ENCODE assay signal across 22 cellular contexts in the genomic region with DNA sequence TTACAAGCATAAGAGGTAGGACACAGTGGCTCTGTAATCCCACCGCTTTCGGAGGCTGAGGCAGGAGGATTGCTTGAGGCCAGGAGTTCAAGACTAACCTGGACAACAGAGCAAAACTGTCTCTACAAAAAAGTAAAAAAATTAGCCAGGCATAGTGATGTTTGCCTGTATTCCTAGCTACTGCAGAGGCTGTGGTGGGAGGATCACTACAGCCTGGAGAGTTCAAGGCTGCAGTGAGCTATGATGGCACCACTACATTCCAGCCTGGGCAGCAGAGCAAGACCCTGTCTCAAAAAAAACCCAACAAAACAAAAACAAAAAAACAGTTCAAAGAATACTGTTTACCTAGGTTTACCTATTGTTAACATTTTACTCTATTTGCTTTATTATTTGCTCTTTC. TPM values are rescaled to one million over a fixed set of nuclear protein-coding genes. Genes with fewer than 3 reads are reported as not detected.
DNase-seq lines count a peak whose midpoint lies in the region; ATAC-seq and TF ChIP-seq lines count a peak whose summit lies in the region.
"Had no signal": no experiment of that assay in that cellular context is flagged by ENCODE, and none has a peak within 500 bp of the region (broad histone marks: within the 10 kb centered on the region; RNA-seq: fewer than 3 reads in every experiment).

No MANE protein-coding gene starts in this region.

- no peak for ATAC-seq in GM21528 (IDR thresholded peaks at IDR 0.05; ENCODE audit: low FRiP score, unreplicated experiment)
- ATAC-seq: A549 had no signal

- H3K9me3 Mint-ChIP-seq in HFFc6: no peaks in the 10 kb centered on the region
- H3K9me3 Mint-ChIP-seq: CD4-positive, alpha-beta T cell; CD8-positive, alpha-beta memory T cell had no signal

- H3K79me1 ChIP-seq in trophoblast cell (ENCODE audit: low read length): no peaks in the 10 kb centered on the region

- H3K36me3 Mint-ChIP-seq in HFFc6 (ENCODE audit: low read depth): peaks cover 19% of the 10 kb centered on the region
- H3K36me3 Mint-ChIP-seq: CD14-positive monocyte; CD8-positive, alpha-beta memory T cell had no signal

- peaks cover 4% of the 10 kb centered on the region; the same call in 1 of the 2 replicates for H3K27me3 Mint-ChIP-seq in HFFc6 (ENCODE audit: insufficient read depth)
- H3K27me3 Mint-ChIP-seq: CD4-positive, alpha-beta T cell had no signal

- peak overlapping the region; percentile 78 for H3K4ac ChIP-seq in trophoblast cell (ENCODE audit: low read depth, low read length)

- no peak overlapping the region for H4K12ac ChIP-seq in trophoblast cell (ENCODE audit: low read depth, low read length)

- H3K36me3 ChIP-seq in GM23248 (ENCODE audit: low read depth): peaks cover 22% of the 10 kb centered on the region
- H3K36me3 ChIP-seq in SK-N-MC (ENCODE audit: insufficient read depth, low read length): peaks cover 23% of the 10 kb centered on the region
- peaks cover 0 to 3% of the 10 kb centered on the region in 2 experiments for H3K36me3 ChIP-seq in trophoblast cell (ENCODE audit: control insufficient read depth in 1 of 2, insufficient read depth in 2 of 2, low read length in 2 of 2)
- H3K36me3 ChIP-seq in urinary bladder (ENCODE audit: insufficient read depth): no peaks in the 10 kb centered on the region
- H3K36me3 ChIP-seq: BE2C, HAP-1 had no signal

- H3K4me1 Mint-ChIP-seq in HFFc6 (ENCODE audit: low read depth): peaks cover 69% of the 10 kb centered on the region
- H3K4me1 Mint-ChIP-seq: CD8-positive, alpha-beta memory T cell had no signal

- no peak overlapping the region for H3K18ac ChIP-seq in trophoblast cell (ENCODE audit: low read length)

- in situ Hi-C loops in GM23248 (cut with MboI): no loop called here

- H3F3A ChIP-seq in GM23248 (ENCODE audit: insufficient read depth): peaks cover 89% of the 10 kb centered on the region

- no peak overlapping the region for H4K91ac ChIP-seq in trophoblast cell (ENCODE audit: low read depth, low read length)

- H3K4me2 ChIP-seq in GM23248 (ENCODE audit: unreplicated experiment): no peak overlapping the region
- no peak overlapping the region for H3K4me2 ChIP-seq in trophoblast cell (ENCODE audit: low read length)
- H3K4me2 ChIP-seq: A549; BLaER1 treated with 17β-estradiol and CSF1 and Interleukin-3, amounts not matched to agents 10 nM and 100 nM had no signal

- H3K9ac ChIP-seq in GM23248 (no peak overlapping the region), SK-N-MC (ENCODE audit: insufficient read length) (no peak overlapping the region), trophoblast cell (ENCODE audit: low read length) (no peak overlapping the region)
- H3K9ac ChIP-seq: BLaER1 treated with 17β-estradiol and CSF1 and Interleukin-3, amounts not matched to agents 10 nM and 100 nM had no signal

- H2AK5ac ChIP-seq in trophoblast cell (ENCODE audit: low read length): no peak overlapping the region

- H3K27ac Mint-ChIP-seq in HFFc6: no peak overlapping the region; the same call in 1 of the 2 replicates
- H3K27ac Mint-ChIP-seq: CD14-positive monocyte; CD4-positive, alpha-beta T cell had no signal

- no peak overlapping the region for H3K14ac ChIP-seq in trophoblast cell (ENCODE audit: low read length)

- DNase-seq in GM23248 (no peak), SK-N-MC (ENCODE audit: low read depth, low spot score) (no peak), trophoblast cell (no peak), NCI-H748 (lab: John Stamatoyannopoulos, UW; ENCODE audit: unreplicated experiment) (no peak), HFFc6 (no peak)
- DNase-seq: 8988T; ACHN; AML-193; BE2C; CD4-positive, alpha-beta T cell; CD8-positive, alpha-beta memory T cell; DMS 273 treated with DMSO at 0.1 percent for 48 hours; DMS53; DMS79 treated with DMSO at 0.1 percent for 48 hours; GF-D8; GOT3 had no signal

- no peak overlapping the region for H3K4me3 Mint-ChIP-seq in HFFc6
- H3K4me3 Mint-ChIP-seq: CD14-positive monocyte; CD4-positive, alpha-beta T cell; CD8-positive, alpha-beta memory T cell had no signal

- H4K20me1 ChIP-seq in GM23248 (ENCODE audit: insufficient read depth): peaks cover 72% of the 10 kb centered on the region

- H3K4me1 ChIP-seq in GM23248 (ENCODE audit: insufficient read depth) (peaks cover 58% of the 10 kb centered on the region), trophoblast cell (ENCODE audit: control insufficient read depth in 1 of 2, insufficient read depth in 2 of 2, low read length in 2 of 2) (peaks cover 0 to 3% of the 10 kb centered on the region in 2 experiments), urinary bladder (ENCODE audit: insufficient read depth) (no peaks in the 10 kb centered on the region)
- H3K4me1 ChIP-seq: BE2C had no signal

- H3K9me2 ChIP-seq in GM23248 (ENCODE audit: insufficient read depth): no peaks in the 10 kb centered on the region

- no peak overlapping the region for H4K8ac ChIP-seq in trophoblast cell (ENCODE audit: low read depth, low read length)

- no peak overlapping the region for H3K23ac ChIP-seq in trophoblast cell (ENCODE audit: low read length)

- H3K27ac ChIP-seq in GM23248 (peak overlapping the region; percentile 1; the same call in 1 of the 2 replicates), SK-N-MC (peak overlapping the region; percentile 35; the same call in 1 of the 2 replicates), trophoblast cell (ENCODE audit: low read depth, low read length) (no peak overlapping the region), urinary bladder (ENCODE audit: low read depth) (peak overlapping the region; percentile 45)
- H3K27ac ChIP-seq: A549; BLaER1 treated with 17β-estradiol and CSF1 and Interleukin-3, amounts not matched to agents 10 nM and 100 nM had no signal

- no peaks in the 10 kb centered on the region for H3K9me3 ChIP-seq in GM23248 (ENCODE audit: low read depth)
- H3K9me3 ChIP-seq in SK-N-MC (ENCODE audit: low read depth, low read length): no peaks in the 10 kb centered on the region
- no peaks in the 10 kb centered on the region for H3K9me3 ChIP-seq in trophoblast cell (ENCODE audit: insufficient read depth, low read depth, low read length)
- H3K9me3 ChIP-seq: A549, BE2C, HAP-1 had no signal

- H2AFZ ChIP-seq in GM23248 (no peak overlapping the region), trophoblast cell (ENCODE audit: insufficient read depth, low read length, poor library complexity) (no peak overlapping the region)

- no peak overlapping the region for H2BK120ac ChIP-seq in trophoblast cell (ENCODE audit: insufficient read depth, low read length, poor library complexity)

- no peaks in the 10 kb centered on the region for H3K27me3 ChIP-seq in GM23248 (replicated peaks; ENCODE audit: insufficient read depth)
- H3K27me3 ChIP-seq in trophoblast cell (ENCODE audit: insufficient read depth, low read length): no peaks in the 10 kb centered on the region
- H3K27me3 ChIP-seq: BE2C; BLaER1 treated with 17β-estradiol and CSF1 and Interleukin-3, amounts not matched to agents 10 nM and 100 nM had no signal

- WGBS in GM23248 (ENCODE audit: low coverage in 1 of 2, low lambda C conversion rate in 2 of 2, missing lambda C conversion rate in 2 of 2), 2 experiments: 94 to 95% methylated on average over 2 of the region's 2 CpGs
- WGBS in trophoblast cell (ENCODE audit: extremely low coverage, insufficient coverage, insufficient read length): no CpG with 5 or more reads among the region's 2 CpGs
- WGBS in urinary bladder: 97% methylated on average over 2 of the region's 2 CpGs

- H3K4me3 ChIP-seq in GM23248 (no peak overlapping the region), SK-N-MC (no peak overlapping the region), trophoblast cell (ENCODE audit: low read depth, low read length) (no peak overlapping the region), urinary bladder (ENCODE audit: low read depth, low read length) (no peak overlapping the region)
- H3K4me3 ChIP-seq: A549; BLaER1 treated with 17β-estradiol and CSF1 and Interleukin-3, amounts not matched to agents 10 nM and 100 nM; HAP-1 had no signal

- H2BK12ac ChIP-seq in trophoblast cell (ENCODE audit: low read length): no peak overlapping the region

- H2BK5ac ChIP-seq in trophoblast cell (ENCODE audit: low read depth, low read length, poor library complexity): no peak overlapping the region

- H3K79me2 ChIP-seq in GM23248 (ENCODE audit: insufficient read depth) (peaks cover 100% of the 10 kb centered on the region), trophoblast cell (ENCODE audit: control insufficient read depth, insufficient read depth, low read length, poor library complexity) (peaks cover 10% of the 10 kb centered on the region)

- TF ChIP-seq CTCF in HFFc6 (IDR thresholded peaks at IDR 0.05): no peak

RNA-seq across cellular contexts. Expression of a gene that starts 37.4 kb away (rescaled TPM):
- total RNA-seq in GM23248 (2014; rRNA removed; shearing (Covaris generic)): 1,589 and 1,665 TPM in 2 replicates
- polyA plus RNA-seq in GM23248 (2016; fragmentation: Nextera tagmentation; extraction: Ambion mirVana): 1,380 and 1,381 TPM in 2 replicates
- 204 and 206 TPM in 2 replicates for polyA plus RNA-seq in trophoblast cell (2013)
- 505 TPM for total RNA-seq in urinary bladder
- polyA plus RNA-seq in urinary bladder: 284 TPM
- 100 to 1,000 TPM; 517 to 729 (median 548) TPM for total RNA-seq in HFFc6 (2021; fragmentation: NEBNext Ultra II Directional; extraction: Animal tissue kit (Norgen Biotek cat#: 25700))
